In genomic region chr15:24924621-24925020, GRCh38 we compare ENCODE assay signal across 18 cellular contexts. TPM values are rescaled to one million over a fixed set of nuclear protein-coding genes. Genes with fewer than 3 reads are reported as not detected.
DNase-seq lines count a peak whose midpoint lies in the region; ATAC-seq, FAIRE-seq and TF ChIP-seq lines count a peak whose summit lies in the region.
"Had no signal": no experiment of that assay in that cellular context is flagged by ENCODE, and none has a peak within 500 bp of the region (broad histone marks: within the 10 kb centered on the region; RNA-seq: fewer than 3 reads in every experiment).

No MANE protein-coding gene starts in this region.

- H3K18ac ChIP-seq in IMR-90 (ENCODE audit: low read depth, low read length) = no peak overlapping the region

- no peak overlapping the region for H2BK15ac ChIP-seq in IMR-90 (ENCODE audit: low read depth, low read length)

- H3K9me3 Mint-ChIP-seq in immature natural killer cell = peaks cover 0 to 38% (median 9%) of the 10 kb centered on the region in 6 donors

- H4K91ac ChIP-seq in IMR-90 (ENCODE audit: insufficient read depth, low read depth, low read length) = no peak overlapping the region

- no peaks in the 10 kb centered on the region for H3K4me1 ChIP-seq in heart left ventricle
- H3K4me1 ChIP-seq in right cardiac atrium (ENCODE audit: control insufficient read depth, insufficient read depth, low read length) = no peaks in the 10 kb centered on the region
- no peaks in the 10 kb centered on the region for H3K4me1 ChIP-seq in IMR-90 (ENCODE audit: control insufficient read depth, insufficient read depth, low read length)
- H3K4me1 ChIP-seq in endothelial cell of umbilical vein (ENCODE audit: control insufficient read depth, extremely low read depth, insufficient read depth, low read length) = no peaks in the 10 kb centered on the region
- H3K4me1 ChIP-seq: HAP-1 had no signal

- peak in 3 of 4 donors; percentile 29 to 57 (median 52) for ATAC-seq in heart left ventricle
- ATAC-seq in right cardiac atrium = no peak
- no peak for ATAC-seq in IMR-90 (ENCODE audit: low read depth)

- TF ChIP-seq POLR2A in heart left ventricle (IDR thresholded peaks at IDR 0.05) = no peak
- TF ChIP-seq POLR2A in IMR-90 (IDR thresholded peaks at IDR 0.05; ENCODE audit: low read depth, low read length) = no peak
- TF ChIP-seq POLR2A in endothelial cell of umbilical vein (IDR thresholded peaks at IDR 0.05; ENCODE audit: low read depth, low read length) = no peak

- no peaks in the 10 kb centered on the region for H3K9me3 ChIP-seq in heart left ventricle
- H3K9me3 ChIP-seq in right cardiac atrium (ENCODE audit: control insufficient read depth, low read length) = no peaks in the 10 kb centered on the region
- no peaks in the 10 kb centered on the region; the same call in 1 of the 2 replicates for H3K9me3 ChIP-seq in IMR-90 (ENCODE audit: control insufficient read depth, insufficient read depth, low read length)
- H3K9me3 ChIP-seq in endothelial cell of umbilical vein (replicated peaks; ENCODE audit: control insufficient read depth, insufficient read depth, low read length) = no peaks in the 10 kb centered on the region
- H3K9me3 ChIP-seq: Caco-2, HAP-1 had no signal

- BruUV-seq in IMR-90 (replicated peaks; lab: Mats Ljungman, UMichigan) = no TSS peak
- no TSS peak for BruUV-seq in endothelial cell of umbilical vein (replicated peaks; lab: Mats Ljungman, UMichigan)

- no peak overlapping the region for H2BK5ac ChIP-seq in IMR-90 (ENCODE audit: low read depth, low read length, poor library complexity, severe bottlenecking)

- no peaks in the 10 kb centered on the region for H3K36me3 Mint-ChIP-seq in immature natural killer cell
- H3K36me3 Mint-ChIP-seq: CD14-positive monocyte; CD8-positive, alpha-beta memory T cell had no signal

- TF ChIP-seq CTCF in heart left ventricle (IDR thresholded peaks at IDR 0.05) (no peak), IMR-90 (conservative IDR thresholded peaks at IDR 0.05; ENCODE audit: low read depth, low read length) (no peak), endothelial cell of umbilical vein (IDR thresholded peaks at IDR 0.05; ENCODE audit: extremely low read depth in 1 of 2, insufficient read depth in 1 of 2, low read depth in 1 of 2, low read length in 2 of 2) (no peak), GM13976 (IDR thresholded peaks at IDR 0.05; ENCODE audit: borderline replicate concordance, control extremely low read depth, extremely low read depth, insufficient read depth, missing control alignments) (no peak)

- intact Hi-C loops in heart left ventricle (cut with DNase I) = loop anchor here in 2 of 10 donors (10.0 kb wide), 2 partner anchors 50 to 300 kb away; no protein-coding TSS in a partner anchor
- intact Hi-C loops in right cardiac atrium (cut with DNase I) = no loop called here
- intact Hi-C loops in IMR-90 (cut with micrococcal nuclease) = no loop called here
- intact Hi-C loops in endothelial cell of umbilical vein (cut with micrococcal nuclease) = no loop called here

- FAIRE-seq in endothelial cell of umbilical vein (lab: Jason Lieb, UNC) = no peak
- FAIRE-seq: GM12892, GM19239 had no signal

- H4K5ac ChIP-seq in IMR-90 (ENCODE audit: low read depth, low read length) = no peak overlapping the region

- no peaks in the 10 kb centered on the region for H4K20me1 ChIP-seq in IMR-90 (ENCODE audit: insufficient read depth, low read length)
- H4K20me1 ChIP-seq in endothelial cell of umbilical vein (replicated peaks; ENCODE audit: control insufficient read depth, extremely low read depth, insufficient read depth, low read length) = no peaks in the 10 kb centered on the region

- no peak for DNase-seq in heart left ventricle
- DNase-seq in right cardiac atrium = no peak
- DNase-seq in IMR-90 = peak; percentile 2
- DNase-seq in endothelial cell of umbilical vein (ENCODE audit: low read depth, low spot score) = peak; percentile 23
- peak; percentile 1 for DNase-seq in myocyte (ENCODE audit: low read depth)
- no peak for DNase-seq in NCI-H2196 (lab: John Stamatoyannopoulos, UW; ENCODE audit: unreplicated experiment)
- no peak for DNase-seq in GM13976 (ENCODE audit: low spot score)
- no peak for DNase-seq in immature natural killer cell
- DNase-seq: Caco-2; CD8-positive, alpha-beta memory T cell; DND-41; GDM1; GOT3 had no signal

- H2BK20ac ChIP-seq in IMR-90 (ENCODE audit: low read depth, low read length) = no peak overlapping the region

- H3K27me3 Mint-ChIP-seq in immature natural killer cell (ENCODE audit: low read depth in 3 of 3) = peaks cover 3% of the 10 kb centered on the region in 3 donors
- H3K27me3 Mint-ChIP-seq: CD8-positive, alpha-beta memory T cell had no signal

- no peak overlapping the region for H3K4ac ChIP-seq in IMR-90 (ENCODE audit: low read depth, low read length)

- H3K79me1 ChIP-seq in IMR-90 (ENCODE audit: low read depth in 1 of 2, low read length in 2 of 2) = no peaks in the 10 kb centered on the region

- no peaks in the 10 kb centered on the region for H3K79me2 ChIP-seq in endothelial cell of umbilical vein (ENCODE audit: control insufficient read depth, insufficient read depth, low read length)

- no peak for TF ChIP-seq RAD21 in IMR-90 (IDR thresholded peaks at IDR 0.05; ENCODE audit: low read length)

- H2AFZ ChIP-seq in IMR-90 (replicated peaks; ENCODE audit: low read length, poor library complexity) (no peak overlapping the region), endothelial cell of umbilical vein (ENCODE audit: low read depth, low read length) (no peak overlapping the region)

- H2AK5ac ChIP-seq in IMR-90 (ENCODE audit: low read depth, low read length) = no peak overlapping the region

- CTCF ChIA-PET in IMR-90 (lab: Yijun Ruan, JAX) = no interaction called here
- CTCF ChIA-PET in endothelial cell of umbilical vein (lab: Charles Lee) = no interaction called here

- WGBS in heart left ventricle, 4 donors = 34 to 51% (median 43%) methylated on average over 2 of the region's 2 CpGs
- WGBS in right cardiac atrium = 45% methylated on average over 2 of the region's 2 CpGs
- WGBS in IMR-90 (ENCODE audit: extremely low coverage in 2 of 2, insufficient read length in 1 of 2), 2 experiments = 86% methylated on average over 1 of the region's 2 CpGs; no CpG with 5 or more reads in 1 of the 2 experiments

- H3K9me1 ChIP-seq in IMR-90 (ENCODE audit: insufficient read depth, low read length) = no peaks in the 10 kb centered on the region
- no peaks in the 10 kb centered on the region for H3K9me1 ChIP-seq in endothelial cell of umbilical vein (replicated peaks; ENCODE audit: control insufficient read depth, extremely low read depth, insufficient read depth, low read length)

- no peak overlapping the region for H3K23ac ChIP-seq in IMR-90 (ENCODE audit: low read depth, low read length)

- H3K4me3 ChIP-seq in heart left ventricle (no peak overlapping the region), right cardiac atrium (ENCODE audit: low read length) (no peak overlapping the region), IMR-90 (ENCODE audit: insufficient read depth, low read depth, low read length) (no peak overlapping the region), endothelial cell of umbilical vein (replicated peaks in 1 of 3; ENCODE audit: insufficient read depth in 1 of 3, low read depth in 1 of 3, low read length in 3 of 3) (no peak overlapping the region)
- H3K4me3 ChIP-seq: HAP-1 had no signal

- POLR2A ChIA-PET in IMR-90 (lab: Charles Lee; ENCODE audit: unreplicated experiment) (no interaction called here), endothelial cell of umbilical vein (lab: Charles Lee) (no interaction called here)

- H3K27ac ChIP-seq in heart left ventricle = peak overlapping the region in 1 of 12 donors; percentile 42
- no peak overlapping the region for H3K27ac ChIP-seq in right cardiac atrium (ENCODE audit: low read length)
- H3K27ac ChIP-seq in IMR-90 (ENCODE audit: insufficient read depth, low read length) = no peak overlapping the region
- H3K27ac ChIP-seq in endothelial cell of umbilical vein (ENCODE audit: insufficient read depth, low read depth, low read length) = no peak overlapping the region
- H3K27ac ChIP-seq: 22Rv1 had no signal

- no peak overlapping the region for H3K56ac ChIP-seq in IMR-90 (ENCODE audit: extremely low read depth, insufficient read depth, low read length)

- no peaks in the 10 kb centered on the region for H3K27me3 ChIP-seq in heart left ventricle
- no peaks in the 10 kb centered on the region for H3K27me3 ChIP-seq in right cardiac atrium (ENCODE audit: control insufficient read depth, insufficient read depth)
- H3K27me3 ChIP-seq in IMR-90 (ENCODE audit: control insufficient read depth, insufficient read depth, low read length) = no peaks in the 10 kb centered on the region
- H3K27me3 ChIP-seq in endothelial cell of umbilical vein (ENCODE audit: control insufficient read depth in 2 of 2, insufficient read depth in 2 of 2, low read length in 2 of 2) = no peaks in the 10 kb centered on the region

- in situ Hi-C loops in IMR-90 (cut with MboI; ENCODE audit: low sequenced_read_pairs) = no loop called here
- in situ Hi-C loops in GM13976 (cut with MboI; ENCODE audit: low sequenced_read_pairs, unreplicated experiment) = no loop called here

- no peak overlapping the region for H2BK120ac ChIP-seq in IMR-90 (ENCODE audit: low read depth, low read length)

- dilution Hi-C loops in IMR-90 (cut with HindIII; ENCODE audit: low sequenced_read_pairs, unreplicated experiment) (no loop called here), endothelial cell of umbilical vein (cut with MboI; ENCODE audit: extremely low pct_ligation_motif_present, low sequenced_read_pairs) (no loop called here)

- H3K4me2 ChIP-seq in IMR-90 (ENCODE audit: low read depth, low read length) (no peak overlapping the region), endothelial cell of umbilical vein (ENCODE audit: insufficient read depth, low read length) (no peak overlapping the region)

- no peak overlapping the region for H3K4me3 Mint-ChIP-seq in immature natural killer cell
- H3K4me3 Mint-ChIP-seq: CD14-positive monocyte; CD8-positive, alpha-beta memory T cell had no signal

- H3K27ac Mint-ChIP-seq in immature natural killer cell = no peak overlapping the region
- H3K27ac Mint-ChIP-seq: CD14-positive monocyte; CD8-positive, alpha-beta memory T cell had no signal

- no peaks in the 10 kb centered on the region for H3K4me1 Mint-ChIP-seq in immature natural killer cell
- H3K4me1 Mint-ChIP-seq: CD14-positive monocyte; CD8-positive, alpha-beta memory T cell had no signal

- H3K36me3 ChIP-seq in heart left ventricle (peaks cover 0 to 4% (median 0%) of the 10 kb centered on the region in 9 donors), IMR-90 (ENCODE audit: control insufficient read depth, insufficient read depth, low read length) (peaks cover 5% of the 10 kb centered on the region; the same call in 1 of the 2 replicates), endothelial cell of umbilical vein (ENCODE audit: control insufficient read depth in 2 of 2, extremely low read depth in 1 of 2, insufficient read depth in 2 of 2, low read length in 2 of 2) (no peaks in the 10 kb centered on the region)
- H3K36me3 ChIP-seq: HAP-1 had no signal

- no peak overlapping the region for H3K14ac ChIP-seq in IMR-90 (replicated peaks; ENCODE audit: low read depth, low read length)

- H4K8ac ChIP-seq in IMR-90 (ENCODE audit: low read depth in 2 of 2, low read length in 2 of 2) = no peak overlapping the region

- H2AK9ac ChIP-seq in IMR-90 (replicated peaks; ENCODE audit: low read depth, low read length, poor library complexity) = no peak overlapping the region

- H3K9ac ChIP-seq in IMR-90 (ENCODE audit: low read depth, low read length) (no peak overlapping the region), endothelial cell of umbilical vein (replicated peaks; ENCODE audit: extremely low read depth, insufficient read depth, low read length) (no peak overlapping the region)

RNA-seq across cellular contexts. Expression of gene SNRPN, which starts 30.2 kb away (rescaled TPM):
- total RNA-seq in heart left ventricle (100 to 1,000 TPM; 228 to 550 (median 422) TPM), right cardiac atrium (100 to 1,000 TPM; 337 to 345 (median 341) TPM), IMR-90 (2012; rRNA removed) (167 and 185 TPM in 2 replicates), endothelial cell of umbilical vein (103 and 117 TPM in 2 replicates), myocyte (504 and 564 TPM in 2 replicates)
- polyA plus RNA-seq in heart left ventricle (100 to 1,000 TPM; 253 to 345 TPM), right cardiac atrium (403 TPM), IMR-90 (2012; rRNA removed) (121 and 123 TPM in 2 replicates), endothelial cell of umbilical vein (163 and 192 TPM in 2 replicates), immature natural killer cell (100 to 1,000 TPM; 247 to 301 (median 272) TPM)
- polyA plus RNA-seq in IMR-90 (2012; cell fraction: cytosol; rRNA removed) = 101 and 138 TPM in 2 replicates
- polyA plus RNA-seq in IMR-90 (2012; cell fraction: nucleus; rRNA removed; ENCODE audit: low replicate concordance) = 81.1 and 102 TPM in 2 replicates
- 158 and 179 TPM in 2 replicates for polyA plus RNA-seq in endothelial cell of umbilical vein (2011; cell fraction: cytosol; rRNA removed)
- polyA plus RNA-seq in endothelial cell of umbilical vein (2011; cell fraction: nucleus; rRNA removed) = 119 and 124 TPM in 2 replicates
- polyA plus RNA-seq in endothelial cell of umbilical vein (2012) = 66.6 and 79.0 TPM in 2 replicates
- 115 and 131 TPM in 2 replicates for polyA minus RNA-seq in endothelial cell of umbilical vein
- polyA minus RNA-seq in endothelial cell of umbilical vein (2011; cell fraction: cytosol; rRNA and poly(A)+ RNA removed) = not detected
- polyA minus RNA-seq in endothelial cell of umbilical vein (2011; cell fraction: nucleus; rRNA and poly(A)+ RNA removed) = 69.5 and 81.3 TPM in 2 replicates
- polyA plus RNA-seq in myocyte (2012) = 343 TPM

RNA-seq across cellular contexts. Expression of gene SNURF, which starts 30.2 kb away (rescaled TPM):
- total RNA-seq in heart left ventricle (10 to 100 TPM in 7 of 9 donors, 1 to 10 TPM in 2; 4.9 to 80.2 (median 48.0) TPM), right cardiac atrium (10 to 100 TPM; 36.3 to 80.1 (median 60.2) TPM), IMR-90 (2012; rRNA removed) (8.1 and 13.1 TPM in 2 replicates), endothelial cell of umbilical vein (9.4 and 12.2 TPM in 2 replicates), myocyte (13.9 and 19.6 TPM in 2 replicates)
- polyA plus RNA-seq in heart left ventricle (10 to 100 TPM; 10.0 to 25.8 TPM), right cardiac atrium (32.0 TPM), IMR-90 (2012; rRNA removed) (4.3 and 6.5 TPM in 2 replicates), endothelial cell of umbilical vein (2.3 and 3.9 TPM in 2 replicates), immature natural killer cell (10 to 100 TPM in 2 of 3 donors, 1 to 10 TPM in 1; 4.9 to 34.7 (median 18.1) TPM)
- 1.1 and 2.9 TPM in 2 replicates for polyA plus RNA-seq in IMR-90 (2012; cell fraction: cytosol; rRNA removed)
- polyA plus RNA-seq in IMR-90 (2012; cell fraction: nucleus; rRNA removed; ENCODE audit: low replicate concordance) = 2.7 and 9.6 TPM in 2 replicates
- polyA plus RNA-seq in endothelial cell of umbilical vein (2011; cell fraction: cytosol; rRNA removed) = 5.1 and 5.3 TPM in 2 replicates
- polyA plus RNA-seq in endothelial cell of umbilical vein (2011; cell fraction: nucleus; rRNA removed) = 7.8 and 10.8 TPM in 2 replicates
- polyA plus RNA-seq in endothelial cell of umbilical vein (2012) = 70.7 and 78.7 TPM in 2 replicates
- polyA minus RNA-seq in endothelial cell of umbilical vein = 58.1 and 80.2 TPM in 2 replicates
- not detected for polyA minus RNA-seq in endothelial cell of umbilical vein (2011; cell fraction: cytosol; rRNA and poly(A)+ RNA removed)
- polyA minus RNA-seq in endothelial cell of umbilical vein (2011; cell fraction: nucleus; rRNA and poly(A)+ RNA removed) = 26.4 and 31.4 TPM in 2 replicates
- 211 TPM for polyA plus RNA-seq in myocyte (2012)

Comparison
In these comparisons a context has a peak if more than half of its experiments do, and no peak if none do; other contexts are left out.
1. ATAC-seq: peak in heart left ventricle (3 of 4); none in right cardiac atrium (0 of 2) and IMR-90 (single experiment).
2. DNase-seq: peak in IMR-90 (single experiment), endothelial cell of umbilical vein (single experiment) and myocyte (single experiment); none in heart left ventricle (0 of 5), right cardiac atrium (0 of 3), NCI-H2196 (single experiment), GM13976 (single experiment) and immature natural killer cell (0 of 3).